In the genomic region with DNA sequence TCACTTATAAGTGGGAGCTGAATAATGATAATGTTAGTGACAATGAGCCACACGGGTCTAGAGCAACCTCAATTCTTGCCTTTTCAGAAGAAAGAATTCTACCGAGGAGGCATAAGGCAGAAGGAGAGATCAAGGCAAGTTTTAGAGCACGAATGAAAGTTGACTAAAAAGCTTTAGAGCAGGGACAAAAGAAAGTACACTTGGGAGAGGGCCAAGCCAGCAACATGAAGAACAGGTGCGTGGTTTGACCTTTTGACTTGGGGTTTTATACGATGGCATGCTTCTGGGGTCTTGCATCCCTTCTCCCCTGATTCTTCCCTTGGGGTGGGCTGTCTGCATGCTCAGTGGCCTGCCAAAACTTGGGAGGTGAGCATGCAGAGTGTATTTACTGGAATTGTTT, we compare ENCODE assay signal across 25 cellular contexts.
"Had no signal": no experiment of that assay in that cellular context is flagged by ENCODE, and none has a peak within 500 bp of the region (broad histone marks: within the 10 kb centered on the region; RNA-seq: fewer than 3 reads in every experiment).

No MANE protein-coding gene starts in this region.

- H3K79me2 ChIP-seq: parathyroid adenoma had no signal

- H3K27me3 ChIP-seq: neural progenitor cell, right lobe of liver, sigmoid colon, stomach, thyroid gland, tibial nerve, upper lobe of left lung, uterus had no signal

- H3K9ac ChIP-seq: neural progenitor cell, parathyroid adenoma had no signal

- H3K36me3 ChIP-seq: neural progenitor cell, ovary, right lobe of liver, sigmoid colon, stomach, thoracic aorta, thyroid gland, tibial nerve, upper lobe of left lung, uterus had no signal

- ATAC-seq: natural killer cell; psoas muscle; right cardiac atrium; right lobe of liver; stimulated activated effector memory CD8-positive, alpha-beta T cell treated with anti-CD3 and anti-CD28 coated beads, Interleukin-12 subunit alpha, Interleukin-12 subunit beta, amount 100 ng/mL, for 72 hours; stimulated activated naive B cell treated with anti-CD40 and anti-IgM and Interleukin-4, amounts not matched to agents 10 μg/mL and 1 μg/mL and 100 μg/mL, for 72 hours had no signal

- H3K4me2 ChIP-seq: neural progenitor cell had no signal

- H3K4me3 ChIP-seq: neural progenitor cell, ovary, psoas muscle, right lobe of liver, sigmoid colon, stomach, thoracic aorta, thyroid gland, tibial nerve, upper lobe of left lung, uterus had no signal

- H3K4me1 ChIP-seq: neural progenitor cell, parathyroid adenoma, psoas muscle, sigmoid colon, stomach, thyroid gland, tibial nerve, upper lobe of left lung, uterus had no signal

- H3K27ac ChIP-seq: neural progenitor cell, ovary, parathyroid adenoma, psoas muscle, right lobe of liver, sigmoid colon, stomach, thoracic aorta, thyroid gland, tibial nerve, upper lobe of left lung, uterus had no signal

- H2AFZ ChIP-seq: neural progenitor cell, parathyroid adenoma had no signal

- DNase-seq: natural killer cell; occipital lobe; ovary; posterior cingulate gyrus; psoas muscle; right lobe of liver; sigmoid colon; small intestine; stimulated activated CD4-positive, alpha-beta T cell treated with anti-CD3 and anti-CD28 coated beads, Interleukin-15, amount 100 ng/mL, for 24 hours; stimulated activated CD4-positive, alpha-beta T cell treated with anti-CD3 and anti-CD28 coated beads, Interleukin-2, amount 100 ng/mL, for 24 hours; stimulated activated CD4-positive, alpha-beta T cell treated with anti-CD3 and anti-CD28 coated beads, Interleukin-2, amount 100 ng/mL, for 48 hours; stimulated activated CD4-positive, alpha-beta T cell treated with anti-CD3 and anti-CD28 coated beads, Interleukin-4, amount 100 ng/mL, for 24 hours; stimulated activated naive B cell treated with anti-CD40 and anti-IgM and Interleukin-4, amounts not matched to agents 10 μg/mL and 1 μg/mL and 100 μg/mL, for 72 hours; stimulated activated naive CD4-positive, alpha-beta T cell treated with Interleukin-2 at 50 U/mL for 16 hours; stomach; thyroid gland; trophoblast cell; upper lobe of left lung; uterus had no signal

- H3K9me3 ChIP-seq: ovary, psoas muscle, sigmoid colon, stomach, thoracic aorta, thyroid gland, tibial nerve, upper lobe of left lung, uterus had no signal
